In genomic region chr22:27568265-27568664, GRCh38 we compare ENCODE assay signal across 18 cellular contexts.
A peak's percentile ranks its signal among the peaks of the same experiment; 100 is the strongest.
DNase-seq lines count a peak whose midpoint lies in the region; FAIRE-seq and TF ChIP-seq lines count a peak whose summit lies in the region.
"Had no signal": no experiment of that assay in that cellular context is flagged by ENCODE, and none has a peak within 500 bp of the region (broad histone marks: within the 10 kb centered on the region; RNA-seq: fewer than 3 reads in every experiment).

No MANE protein-coding gene starts in this region.

- H3K9me3 ChIP-seq in BLaER1, result no peaks in the 10 kb centered on the region
- no peaks in the 10 kb centered on the region for H3K9me3 ChIP-seq in SK-N-MC (ENCODE audit: low read depth, low read length)
- no peaks in the 10 kb centered on the region for H3K9me3 ChIP-seq in neural progenitor cell (ENCODE audit: low read depth)
- H3K9me3 ChIP-seq: HAP-1 had no signal

- H2AFZ ChIP-seq in neural progenitor cell (replicated peaks), result no peak overlapping the region
- H2AFZ ChIP-seq: GM23248 had no signal

- H3K27ac ChIP-seq in BLaER1 (no peak overlapping the region), SK-N-MC (peak overlapping the region; percentile 68), neural progenitor cell (no peak overlapping the region)
- H3K27ac ChIP-seq: GM23248 had no signal

- H3K9ac ChIP-seq in BLaER1, result no peak overlapping the region
- H3K9ac ChIP-seq in SK-N-MC (ENCODE audit: insufficient read length), result no peak overlapping the region
- H3K9ac ChIP-seq in neural progenitor cell, result no peak overlapping the region
- H3K9ac ChIP-seq: GM23248 had no signal

- peaks cover 8% of the 10 kb centered on the region for H3F3A ChIP-seq in neural progenitor cell (ENCODE audit: low read depth)

- H3K36me3 Mint-ChIP-seq in neural progenitor cell, result no peaks in the 10 kb centered on the region
- no peaks in the 10 kb centered on the region for H3K36me3 Mint-ChIP-seq in T-helper 2 cell treated with Interferon-gamma antibody and Interleukin-4, amounts not matched to agents 5 μg/mL and 100 μg/mL, for 36 hours (ENCODE audit: low read depth)
- H3K36me3 Mint-ChIP-seq: CD8-positive, alpha-beta T cell had no signal

- peaks cover 60% of the 10 kb centered on the region for H3K4me1 Mint-ChIP-seq in neural progenitor cell
- no peaks in the 10 kb centered on the region for H3K4me1 Mint-ChIP-seq in T-helper 2 cell treated with Interferon-gamma antibody and Interleukin-4, amounts not matched to agents 5 μg/mL and 100 μg/mL, for 36 hours (ENCODE audit: low read depth)

- H3K36me3 ChIP-seq in BLaER1, result no peaks in the 10 kb centered on the region
- H3K36me3 ChIP-seq in SK-N-MC (ENCODE audit: insufficient read depth, low read length), result no peaks in the 10 kb centered on the region
- H3K36me3 ChIP-seq in neural progenitor cell, result no peaks in the 10 kb centered on the region
- H3K36me3 ChIP-seq: HAP-1 had no signal

- H3K79me2 ChIP-seq in neural progenitor cell (ENCODE audit: low read depth), result no peaks in the 10 kb centered on the region

- peak; percentile 62 for DNase-seq in SK-N-MC (ENCODE audit: low read depth, low spot score)
- no peak for DNase-seq in neural progenitor cell (ENCODE audit: low spot score)
- no peak for DNase-seq in urothelium cell line (ENCODE audit: low spot score)
- no peak for DNase-seq in activated CD4-positive, alpha-beta T cell treated with anti-CD3 and anti-CD28 coated beads, Interleukin-2, amount 50 U/mL, for 4 hours
- no peak for DNase-seq in Ammon's horn (ENCODE audit: low spot score)
- no peak for DNase-seq in T-helper 2 cell treated with Interferon-gamma antibody and Interleukin-4, amounts not matched to agents 5 μg/mL and 100 μg/mL, for 36 hours (ENCODE audit: low spot score)
- DNase-seq: ACHN; CD8-positive, alpha-beta T cell; COR-L47; DMS 273 treated with DMSO at 0.1 percent for 48 hours; DMS53; DND-41; EL; GM23248; KG1 had no signal

- H3K4me3 ChIP-seq in BLaER1 (no peak overlapping the region), SK-N-MC (no peak overlapping the region), neural progenitor cell (no peak overlapping the region)
- H3K4me3 ChIP-seq: GM12878, GM23248, HAP-1 had no signal

- H4K20me1 ChIP-seq in BLaER1, result no peaks in the 10 kb centered on the region
- H4K20me1 ChIP-seq in neural progenitor cell (ENCODE audit: low read depth), result no peaks in the 10 kb centered on the region

- peaks cover 8% of the 10 kb centered on the region for H3K4me1 ChIP-seq in BLaER1
- H3K4me1 ChIP-seq in neural progenitor cell, result peaks cover 13% of the 10 kb centered on the region

- peaks cover 13% of the 10 kb centered on the region for H3K27me3 Mint-ChIP-seq in neural progenitor cell (ENCODE audit: insufficient read depth, low read depth)
- no peaks in the 10 kb centered on the region for H3K27me3 Mint-ChIP-seq in T-helper 2 cell treated with Interferon-gamma antibody and Interleukin-4, amounts not matched to agents 5 μg/mL and 100 μg/mL, for 36 hours (ENCODE audit: low read depth)

- H3K9me3 Mint-ChIP-seq in neural progenitor cell, result peaks cover 14% of the 10 kb centered on the region
- no peaks in the 10 kb centered on the region for H3K9me3 Mint-ChIP-seq in T-helper 2 cell treated with Interferon-gamma antibody and Interleukin-4, amounts not matched to agents 5 μg/mL and 100 μg/mL, for 36 hours
- H3K9me3 Mint-ChIP-seq: CD8-positive, alpha-beta T cell had no signal

- H3K27me3 ChIP-seq in BLaER1 (no peaks in the 10 kb centered on the region), neural progenitor cell (no peaks in the 10 kb centered on the region)

- peak; percentile 83 for FAIRE-seq in urothelium cell line (lab: Jason Lieb, UNC)
- FAIRE-seq: GM12878 had no signal

- peak overlapping the region; percentile 80 for H3K27ac Mint-ChIP-seq in neural progenitor cell
- no peak overlapping the region for H3K27ac Mint-ChIP-seq in T-helper 2 cell treated with Interferon-gamma antibody and Interleukin-4, amounts not matched to agents 5 μg/mL and 100 μg/mL, for 36 hours
- H3K27ac Mint-ChIP-seq: CD8-positive, alpha-beta T cell had no signal

- no peak for TF ChIP-seq CTCF in neural progenitor cell (IDR thresholded peaks at IDR 0.05)

- H3K4me3 Mint-ChIP-seq in neural progenitor cell, result no peak overlapping the region
- no peak overlapping the region for H3K4me3 Mint-ChIP-seq in T-helper 2 cell treated with Interferon-gamma antibody and Interleukin-4, amounts not matched to agents 5 μg/mL and 100 μg/mL, for 36 hours
- H3K4me3 Mint-ChIP-seq: CD8-positive, alpha-beta T cell had no signal

- peak overlapping the region; percentile 13; the same call in 1 of the 2 replicates for H3K4me2 ChIP-seq in BLaER1
- no peak overlapping the region for H3K4me2 ChIP-seq in neural progenitor cell
